1 cellular context compared by ENCODE assay signal in the genomic region with DNA sequence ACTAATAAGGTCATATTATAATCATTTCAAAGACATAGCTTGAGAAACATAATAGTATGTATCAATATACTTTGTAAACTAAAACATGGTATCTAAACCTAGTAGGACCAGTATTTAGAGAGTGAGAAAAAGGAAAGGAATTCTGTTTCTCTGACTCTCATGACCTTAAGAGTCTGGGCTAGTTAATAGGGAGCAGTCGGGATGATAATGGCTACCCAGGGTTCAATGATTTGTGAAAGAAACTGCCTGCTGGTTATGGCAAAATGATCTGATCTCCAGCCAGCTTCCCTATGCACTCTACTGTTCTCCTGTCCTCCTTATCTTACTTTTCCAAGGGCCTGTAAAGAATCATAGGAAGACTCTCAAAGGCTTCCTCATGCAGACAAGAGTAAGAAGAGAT.
TF ChIP-seq lines count a peak whose summit lies in the region.

No MANE protein-coding gene starts in this region.

TF ChIP-seq in HCT116, 20 proteins besides CTCF, POLR2A, EP300 and RAD21 (continued from another document):
- no peak for TF ChIP-seq ELF1 (IDR thresholded peaks at IDR 0.05; ENCODE audit: borderline replicate concordance, low read depth)
- no peak for TF ChIP-seq YY1 (IDR thresholded peaks at IDR 0.05; ENCODE audit: extremely low read depth, insufficient replicate concordance, low read depth, low read length)
- TF ChIP-seq, protein P1, sequence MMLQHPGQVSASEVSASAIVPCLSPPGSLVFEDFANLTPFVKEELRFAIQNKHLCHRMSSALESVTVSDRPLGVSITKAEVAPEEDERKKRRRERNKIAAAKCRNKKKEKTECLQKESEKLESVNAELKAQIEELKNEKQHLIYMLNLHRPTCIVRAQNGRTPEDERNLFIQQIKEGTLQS (IDR thresholded peaks at IDR 0.05): no peak
